9 cellular contexts compared by ENCODE assay signal in genomic region chr1:20472860-20473711, GRCh38. TPM values are rescaled to one million over a fixed set of nuclear protein-coding genes. Genes with fewer than 3 reads are reported as not detected.
A peak's percentile ranks its signal among the peaks of the same experiment; 100 is the strongest.
DNase-seq lines count a peak whose midpoint lies in the region; ATAC-seq and TF ChIP-seq lines count a peak whose summit lies in the region.
"Had no signal": no experiment of that assay in that cellular context is flagged by ENCODE, and none has a peak within 500 bp of the region (broad histone marks: within the 10 kb centered on the region; RNA-seq: fewer than 3 reads in every experiment).

No MANE protein-coding gene starts in this region.

- H3K36me3 ChIP-seq in right lobe of liver = no peaks in the 10 kb centered on the region
- no peaks in the 10 kb centered on the region for H3K36me3 ChIP-seq in upper lobe of right lung

- intact Hi-C loops in right lobe of liver (cut with DNase I) = no loop called here
- intact Hi-C loops in upper lobe of right lung (cut with DNase I) = no loop called here

- peak; percentile 49 for DNase-seq in stimulated activated CD4-positive, alpha-beta T cell treated with anti-CD3 and anti-CD28 coated beads, Interleukin-15, amount 100 ng/mL, for 24 hours
- DNase-seq in stimulated activated CD4-positive, alpha-beta T cell treated with anti-CD3 and anti-CD28 coated beads, Interleukin-12 subunit alpha, Interleukin-12 subunit beta, amount 100 ng/mL, for 4 hours = no peak
- DNase-seq in dermis microvascular lymphatic vessel endothelial cell (ENCODE audit: low read depth in 2 of 2) (peak; percentile 10 to 34), right lobe of liver (peak; percentile 71 to 80 (median 76)), upper lobe of right lung (no peak), NCI-H1092 (lab: John Stamatoyannopoulos, UW) (no peak), NCI-H1930 (lab: John Stamatoyannopoulos, UW) (no peak)
- DNase-seq: CD8-positive, alpha-beta T cell had no signal

- WGBS in right lobe of liver (ENCODE audit: insufficient coverage, low coverage, low lambda C conversion rate, missing lambda C conversion rate) = 18% methylated on average over 19 of the region's 28 CpGs

- H3K4me3 ChIP-seq in right lobe of liver = no peak overlapping the region
- no peak overlapping the region for H3K4me3 ChIP-seq in upper lobe of right lung

- TF ChIP-seq CTCF in right lobe of liver (IDR thresholded peaks at IDR 0.05) (no peak), upper lobe of right lung (IDR thresholded peaks at IDR 0.05) (no peak)

- peaks cover 3 to 30% (median 16%) of the 10 kb centered on the region in 4 donors for H3K4me1 ChIP-seq in right lobe of liver
- H3K4me1 ChIP-seq in upper lobe of right lung = peaks cover 13% of the 10 kb centered on the region

- H3K9me3 ChIP-seq in right lobe of liver (no peaks in the 10 kb centered on the region), upper lobe of right lung (no peaks in the 10 kb centered on the region)

- ATAC-seq in right lobe of liver (peak; percentile 18 to 57 (median 48)), upper lobe of right lung (peak; percentile 15), GM19455 (IDR thresholded peaks at IDR 0.05; ENCODE audit: unreplicated experiment) (no peak)
- ATAC-seq: CD8-positive, alpha-beta T cell had no signal

- no peak for TF ChIP-seq POLR2A in right lobe of liver (IDR thresholded peaks at IDR 0.05)

- H3K27me3 ChIP-seq in right lobe of liver (no peaks in the 10 kb centered on the region), upper lobe of right lung (peaks cover 35% of the 10 kb centered on the region)

- H3K27ac ChIP-seq in right lobe of liver (no peak overlapping the region), upper lobe of right lung (no peak overlapping the region)

RNA-seq across cellular contexts. Expression of gene CAMK2N1, which starts 12.9 kb away (rescaled TPM):
- total RNA-seq in dermis microvascular lymphatic vessel endothelial cell (0.76 and 1.0 TPM in 2 replicates), right lobe of liver (10 to 100 TPM; 10.4 to 30.2 (median 20.1) TPM), upper lobe of right lung (73.6 TPM)

RNA-seq across cellular contexts. Expression of gene MUL1, which starts 34.9 kb away (rescaled TPM):
- total RNA-seq in dermis microvascular lymphatic vessel endothelial cell (18.4 and 31.1 TPM in 2 replicates), right lobe of liver (10 to 100 TPM; 14.4 to 33.6 (median 16.7) TPM), upper lobe of right lung (34.5 TPM)

Comparison
In these comparisons a context has a peak if more than half of its experiments do, and no peak if none do; other contexts are left out.
1. DNase-seq: peak in stimulated activated CD4-positive, alpha-beta T cell treated with anti-CD3 and anti-CD28 coated beads, Interleukin-15, amount 100 ng/mL, for 24 hours (single experiment), dermis microvascular lymphatic vessel endothelial cell (2 of 2) and right lobe of liver (3 of 3); none in stimulated activated CD4-positive, alpha-beta T cell treated with anti-CD3 and anti-CD28 coated beads, Interleukin-12 subunit alpha, Interleukin-12 subunit beta, amount 100 ng/mL, for 4 hours (single experiment), upper lobe of right lung (single experiment), NCI-H1092 (single experiment) and NCI-H1930 (0 of 2).